In genomic region chr19:44958090-44958489, GRCh38 we compare ENCODE assay signal across 21 cellular contexts. TPM values are rescaled to one million over a fixed set of nuclear protein-coding genes. Genes with fewer than 3 reads are reported as not detected.
DNase-seq lines count a peak whose midpoint lies in the region; ATAC-seq, FAIRE-seq and TF ChIP-seq lines count a peak whose summit lies in the region.
"Had no signal": no experiment of that assay in that cellular context is flagged by ENCODE, and none has a peak within 500 bp of the region (broad histone marks: within the 10 kb centered on the region; RNA-seq: fewer than 3 reads in every experiment).

No MANE protein-coding gene starts in this region.

- H2AFZ ChIP-seq in HepG2 (ENCODE audit: low read length) (no peak overlapping the region), MM.1S (ENCODE audit: low read length) (no peak overlapping the region)

- H3K9ac ChIP-seq in HepG2 (ENCODE audit: insufficient read depth, low read depth, low read length) (0 out of 2 replicates have a peak overlapping the region, but pooled peaks have one; percentile 97), MM.1S (ENCODE audit: low read length) (no peak overlapping the region)

- in situ Hi-C loops in HepG2 (cut with HindIII; ENCODE audit: extremely low pct_ligation_motif_present, low pct_unique_long_range_greater_than_20kb), result no loop called here

- TF ChIP-seq EP300 in HepG2 (IDR thresholded peaks at IDR 0.05; ENCODE audit: low read depth in 2 of 2, low read length in 2 of 2) (no peak), HepG2 (CRISPR knock-in tag; IDR thresholded peaks at IDR 0.05; ENCODE audit: borderline replicate concordance) (no peak)

- H3K4me3 ChIP-seq in HepG2 (replicated peaks in 1 of 3; ENCODE audit: insufficient read depth in 1 of 3, low read depth in 2 of 3, low read length in 3 of 3) (no peak overlapping the region), right lobe of liver (no peak overlapping the region), MM.1S (ENCODE audit: low read length) (no peak overlapping the region)
- H3K4me3 ChIP-seq: mucosa of descending colon, SJSA1 had no signal

- intact Hi-C loops in HepG2 (cut with micrococcal nuclease; ENCODE audit: unreplicated experiment) (loop anchor here (10.0 kb wide), 1 partner anchor 113 kb away; the partner anchor contains the start of gene NECTIN2), right lobe of liver (cut with DNase I) (no loop called here)

- H3K27me3 Mint-ChIP-seq in glutamatergic neuron (ENCODE audit: unreplicated experiment) (peaks cover 12% of the 10 kb centered on the region), type B pancreatic cell (no peaks in the 10 kb centered on the region)

- H3K4me1 Mint-ChIP-seq in glutamatergic neuron (ENCODE audit: low read depth, unreplicated experiment) (peaks cover 20% of the 10 kb centered on the region), type B pancreatic cell (ENCODE audit: unreplicated experiment) (peaks cover 22% of the 10 kb centered on the region)

- H3K4me3 Mint-ChIP-seq in glutamatergic neuron (ENCODE audit: unreplicated experiment) (no peak overlapping the region), type B pancreatic cell (peak overlapping the region; percentile 97)

- H3K9me3 Mint-ChIP-seq in glutamatergic neuron (ENCODE audit: unreplicated experiment), result peaks cover 8% of the 10 kb centered on the region
- no peaks in the 10 kb centered on the region for H3K9me3 Mint-ChIP-seq in type B pancreatic cell
- H3K9me3 Mint-ChIP-seq: HFFc6 had no signal

- H3K27ac Mint-ChIP-seq in glutamatergic neuron (ENCODE audit: unreplicated experiment) (peak overlapping the region; percentile 43), type B pancreatic cell (peak overlapping the region; percentile 3)

- H3K36me3 Mint-ChIP-seq in glutamatergic neuron (ENCODE audit: unreplicated experiment) (no peaks in the 10 kb centered on the region), type B pancreatic cell (peaks cover 3% of the 10 kb centered on the region)

- peaks cover 65% of the 10 kb centered on the region for H3K79me2 ChIP-seq in HepG2 (ENCODE audit: insufficient read depth, low read length)
- H3K79me2 ChIP-seq in MM.1S (ENCODE audit: low read length), result peaks cover 87% of the 10 kb centered on the region

- TF ChIP-seq RAD21 in HepG2 (CRISPR knock-in tag; IDR thresholded peaks at IDR 0.05), result no peak

- H3K27me3 ChIP-seq in HepG2 (ENCODE audit: control insufficient read depth in 1 of 2, insufficient read depth in 2 of 2, low read length in 2 of 2) (no peaks in the 10 kb centered on the region; a peak in 1 of 5 replicates), right lobe of liver (no peaks in the 10 kb centered on the region), MM.1S (replicated peaks; ENCODE audit: insufficient read depth, low read length) (no peaks in the 10 kb centered on the region)
- H3K27me3 ChIP-seq: SJSA1 had no signal

- DNase-seq in HepG2 (ENCODE audit: low spot score) (no peak), right lobe of liver (no peak), glutamatergic neuron (no peak), type B pancreatic cell (ENCODE audit: extremely low spot score, unreplicated experiment) (no peak), NCI-H2227 treated with DMSO at 0.1 percent for 48 hours (lab: John Stamatoyannopoulos, UW) (no peak), midbrain (lab: John Stamatoyannopoulos, UW) (no peak), MM.1S (no peak)
- DNase-seq: activated CD4-positive, alpha-beta T cell treated with anti-CD3 and anti-CD28 coated beads for 4 hours; HFFc6; left cardiac atrium; mucosa of descending colon; NCI-H2029; NCI-H524; stimulated activated CD4-positive, alpha-beta T cell treated with anti-CD3 and anti-CD28 coated beads, Interleukin-2, amount 100 ng/mL, for 48 hours had no signal

- no peaks in the 10 kb centered on the region for H3K9me2 ChIP-seq in MM.1S (replicated peaks; ENCODE audit: insufficient read depth, low read length)

- H3K4me2 ChIP-seq in HepG2 (ENCODE audit: low read depth, low read length), result 0 out of 2 replicates have a peak overlapping the region, but pooled peaks have one; percentile 96
- no peak overlapping the region for H3K4me2 ChIP-seq in MM.1S (ENCODE audit: low read depth, low read length)

- WGBS in HepG2 (ENCODE audit: low lambda C conversion rate), result 97% methylated on average over 9 of the region's 9 CpGs
- 85% methylated on average over 4 of the region's 9 CpGs for WGBS in right lobe of liver (ENCODE audit: insufficient coverage, low coverage, low lambda C conversion rate, missing lambda C conversion rate)

- ATAC-seq in HepG2 (no peak), right lobe of liver (no peak)
- ATAC-seq: left cardiac atrium, mucosa of descending colon had no signal

- H3K36me3 ChIP-seq in HepG2 (replicated peaks in 1 of 2; ENCODE audit: control insufficient read depth in 1 of 2, insufficient read depth in 2 of 2, low read length in 2 of 2), result peaks cover 7 to 30% of the 10 kb centered on the region in 2 experiments
- H3K36me3 ChIP-seq in right lobe of liver, result peaks cover 0 to 15% (median 0%) of the 10 kb centered on the region in 4 donors
- H3K36me3 ChIP-seq in MM.1S (replicated peaks; ENCODE audit: insufficient read depth, low read length), result no peaks in the 10 kb centered on the region

- POLR2A ChIA-PET in HepG2 (lab: Yijun Ruan, JAX), result interaction anchor here (2.4 to 5.2 kb wide), 2 partner anchors 47 to 53 kb away, joined by 9 to 57 read pairs; partner anchors contain the start of gene APOE

- H3F3A ChIP-seq in MM.1S (ENCODE audit: insufficient read depth, low read length), result peaks cover 13% of the 10 kb centered on the region

- H3K4me1 ChIP-seq in HepG2 (ENCODE audit: insufficient read depth, low read length) (peaks cover 47% of the 10 kb centered on the region), right lobe of liver (peaks cover 0 to 29% (median 8%) of the 10 kb centered on the region in 4 donors), MM.1S (ENCODE audit: low read length) (peaks cover 40% of the 10 kb centered on the region)

- FAIRE-seq in HepG2 (lab: Jason Lieb, UNC), result no peak
- FAIRE-seq: colon had no signal

- H4K20me1 ChIP-seq in HepG2 (ENCODE audit: insufficient read depth, low read length) (peaks cover 19% of the 10 kb centered on the region), MM.1S (ENCODE audit: insufficient read depth, low read length) (no peaks in the 10 kb centered on the region; the same call in none of the 2 replicates)

- no TSS peak for BruUV-seq in HepG2 (replicated peaks; lab: Mats Ljungman, UMichigan)

- TF ChIP-seq CTCF in HepG2 (CRISPR knock-in tag; IDR thresholded peaks at IDR 0.05) (no peak), right lobe of liver (IDR thresholded peaks at IDR 0.05) (no peak), VCaP (conservative IDR thresholded peaks at IDR 0.05) (no peak), glutamatergic neuron (IDR thresholded peaks at IDR 0.05; ENCODE audit: partially characterized antibody, unreplicated experiment) (no peak), type B pancreatic cell (conservative IDR thresholded peaks at IDR 0.05) (no peak), MM.1S (IDR thresholded peaks at IDR 0.05; ENCODE audit: low read length) (no peak)

- CTCF ChIA-PET in HepG2 (lab: Yijun Ruan, JAX; ENCODE audit: low intra/inter-chr PET ratio, low total read pairs), result no interaction called here

- TF ChIP-seq POLR2A in HepG2 (IDR thresholded peaks at IDR 0.05; ENCODE audit: insufficient read depth in 1 of 2, low read depth in 2 of 2, low read length in 2 of 2), result no peak
- TF ChIP-seq POLR2A in right lobe of liver (IDR thresholded peaks at IDR 0.05), result no peak

- H3K9me3 ChIP-seq in HepG2 (ENCODE audit: low read length), result no peaks in the 10 kb centered on the region
- H3K9me3 ChIP-seq in right lobe of liver, result no peaks in the 10 kb centered on the region
- H3K9me3 ChIP-seq in MM.1S (replicated peaks; ENCODE audit: insufficient read depth, low read length), result no peaks in the 10 kb centered on the region
- H3K9me3 ChIP-seq: mucosa of descending colon, SJSA1 had no signal

- H3K27ac ChIP-seq in HepG2 (ENCODE audit: extremely low read length, insufficient read depth, low read length) (no peak overlapping the region), right lobe of liver (no peak overlapping the region), VCaP (peak overlapping the region; percentile 98; the same call in 1 of the 2 replicates), MM.1S (ENCODE audit: low read length) (no peak overlapping the region)
- H3K27ac ChIP-seq: SJSA1 had no signal

RNA-seq across cellular contexts. Expression of gene CLPTM1, which starts 2.9 kb away (rescaled TPM):
- 15.3 and 34.9 TPM in 2 replicates for total RNA-seq in HepG2 (2016; rRNA removed; fragmentation: Illumina TruSeq; extraction: Trizol)
- 27.3 and 28.2 TPM in 2 replicates for total RNA-seq in HepG2 (2016; cell fraction: cytosol; rRNA removed; fragmentation: Illumina TruSeq; extraction: Trizol; ENCODE audit: low read depth)
- total RNA-seq in HepG2 (2016; cell fraction: insoluble cytoplasmic fraction; rRNA removed; fragmentation: Illumina TruSeq; extraction: Trizol), result 11.3 and 34.3 TPM in 2 replicates
- 34.7 and 36.6 TPM in 2 replicates for total RNA-seq in HepG2 (2016; cell fraction: membrane; rRNA removed; fragmentation: Illumina TruSeq; extraction: Trizol)
- 39.5 and 48.5 TPM in 2 replicates for total RNA-seq in HepG2 (2016; cell fraction: nucleus; rRNA removed; fragmentation: Illumina TruSeq; extraction: Trizol)
- 42.8 and 56.1 TPM in 2 replicates for polyA plus RNA-seq in HepG2 (2011; rRNA removed)
- 38.9 and 40.3 TPM in 2 replicates for polyA plus RNA-seq in HepG2 (2011; cell fraction: cytosol; rRNA removed)
- 117 and 132 TPM in 2 replicates for polyA plus RNA-seq in HepG2 (2011; cell fraction: nucleus; rRNA removed)
- polyA plus RNA-seq in HepG2 (2012), result 32.5 and 40.5 TPM in 2 replicates
- 33.5 and 37.0 TPM in 2 replicates for polyA plus RNA-seq in HepG2 (2016; cell fraction: cytosol; fragmentation: Illumina TruSeq; extraction: Trizol; ENCODE audit: low read depth)
- polyA plus RNA-seq in HepG2 (2016; cell fraction: insoluble cytoplasmic fraction; fragmentation: Illumina TruSeq; extraction: Trizol; ENCODE audit: low read depth), result 22.9 and 28.7 TPM in 2 replicates
- polyA plus RNA-seq in HepG2 (2016; cell fraction: membrane; fragmentation: Illumina TruSeq; extraction: Trizol; ENCODE audit: low read depth), result 44.9 and 55.2 TPM in 2 replicates
- 136 and 144 TPM in 2 replicates for polyA plus RNA-seq in HepG2 (2016; cell fraction: nucleus; fragmentation: Illumina TruSeq; extraction: Trizol; ENCODE audit: insufficient read depth, low read depth)
- 77.0 and 78.9 TPM in 2 replicates for polyA minus RNA-seq in HepG2 (2011; rRNA and poly(A)+ RNA removed; ENCODE audit: low replicate concordance)
- 27.3 and 31.6 TPM in 2 replicates for polyA minus RNA-seq in HepG2 (2011; cell fraction: cytosol; rRNA and poly(A)+ RNA removed)
- 27.8 and 32.1 TPM in 2 replicates for polyA minus RNA-seq in HepG2 (2011; cell fraction: nucleus; rRNA and poly(A)+ RNA removed)
- 10 to 100 TPM; 78.7 to 90.6 (median 83.9) TPM for total RNA-seq in right lobe of liver
- 102 TPM for total RNA-seq in glutamatergic neuron (ENCODE audit: unreplicated experiment)
- 102 and 104 TPM in 2 replicates for total RNA-seq in type B pancreatic cell (ENCODE audit: low replicate concordance)

RNA-seq across cellular contexts. Expression of gene APOC2, which starts 12.2 kb away (rescaled TPM):
- total RNA-seq in HepG2 (2016; rRNA removed; fragmentation: Illumina TruSeq; extraction: Trizol), result 276 and 407 TPM in 2 replicates
- total RNA-seq in HepG2 (2016; cell fraction: cytosol; rRNA removed; fragmentation: Illumina TruSeq; extraction: Trizol; ENCODE audit: low read depth), result 212 and 282 TPM in 2 replicates
- total RNA-seq in HepG2 (2016; cell fraction: insoluble cytoplasmic fraction; rRNA removed; fragmentation: Illumina TruSeq; extraction: Trizol), result 251 and 383 TPM in 2 replicates
- 259 and 332 TPM in 2 replicates for total RNA-seq in HepG2 (2016; cell fraction: membrane; rRNA removed; fragmentation: Illumina TruSeq; extraction: Trizol)
- 222 and 283 TPM in 2 replicates for total RNA-seq in HepG2 (2016; cell fraction: nucleus; rRNA removed; fragmentation: Illumina TruSeq; extraction: Trizol)
- polyA plus RNA-seq in HepG2 (2011; rRNA removed), result 1,401 and 1,802 TPM in 2 replicates
- 1,265 and 1,297 TPM in 2 replicates for polyA plus RNA-seq in HepG2 (2011; cell fraction: cytosol; rRNA removed)
- 293 and 474 TPM in 2 replicates for polyA plus RNA-seq in HepG2 (2011; cell fraction: nucleus; rRNA removed)
- 632 and 749 TPM in 2 replicates for polyA plus RNA-seq in HepG2 (2012)
- polyA plus RNA-seq in HepG2 (2016; cell fraction: cytosol; fragmentation: Illumina TruSeq; extraction: Trizol; ENCODE audit: low read depth), result 426 and 489 TPM in 2 replicates
- 402 and 416 TPM in 2 replicates for polyA plus RNA-seq in HepG2 (2016; cell fraction: insoluble cytoplasmic fraction; fragmentation: Illumina TruSeq; extraction: Trizol; ENCODE audit: low read depth)
- 440 and 475 TPM in 2 replicates for polyA plus RNA-seq in HepG2 (2016; cell fraction: membrane; fragmentation: Illumina TruSeq; extraction: Trizol; ENCODE audit: low read depth)
- polyA plus RNA-seq in HepG2 (2016; cell fraction: nucleus; fragmentation: Illumina TruSeq; extraction: Trizol; ENCODE audit: insufficient read depth, low read depth), result 666 and 708 TPM in 2 replicates
- 342 TPM in 1 of 2 replicates, not detected in the other for polyA minus RNA-seq in HepG2 (2011; rRNA and poly(A)+ RNA removed; ENCODE audit: low replicate concordance)
- 188 and 260 TPM in 2 replicates for polyA minus RNA-seq in HepG2 (2011; cell fraction: cytosol; rRNA and poly(A)+ RNA removed)
- polyA minus RNA-seq in HepG2 (2011; cell fraction: nucleus; rRNA and poly(A)+ RNA removed), result 75.2 and 130 TPM in 2 replicates
- 1,000 to 10,000 TPM; 1,740 to 7,868 (median 2,043) TPM for total RNA-seq in right lobe of liver
- total RNA-seq in glutamatergic neuron (ENCODE audit: unreplicated experiment), result not detected
- 0.98 TPM in 1 of 2 replicates, not detected in the other for total RNA-seq in type B pancreatic cell (ENCODE audit: low replicate concordance)
- total RNA-seq: fibroblast of villous mesenchyme, HFFc6, HT1080, left cardiac atrium, osteocyte, SJSA1 had no signal

RNA-seq across cellular contexts. Expression of gene APOC4, which starts 16.1 kb away (rescaled TPM):
- total RNA-seq in HepG2 (2016; rRNA removed; fragmentation: Illumina TruSeq; extraction: Trizol) (0.46 TPM in 1 of 2 replicates, not detected in the other), right lobe of liver (100 to 1,000 TPM in 5 of 6 experiments, 10 to 100 TPM in 1; 55.6 to 462 (median 203) TPM), glutamatergic neuron (ENCODE audit: unreplicated experiment) (not detected), type B pancreatic cell (ENCODE audit: low replicate concordance) (not detected in 2 replicates)
- 0.79 TPM in 1 of 2 replicates, not detected in the other for total RNA-seq in HepG2 (2016; cell fraction: cytosol; rRNA removed; fragmentation: Illumina TruSeq; extraction: Trizol; ENCODE audit: low read depth)
- total RNA-seq in HepG2 (2016; cell fraction: insoluble cytoplasmic fraction; rRNA removed; fragmentation: Illumina TruSeq; extraction: Trizol), result 1.1 TPM in 1 of 2 replicates, not detected in the other
- total RNA-seq in HepG2 (2016; cell fraction: membrane; rRNA removed; fragmentation: Illumina TruSeq; extraction: Trizol), result 0.49 and 0.72 TPM in 2 replicates
- total RNA-seq in HepG2 (2016; cell fraction: nucleus; rRNA removed; fragmentation: Illumina TruSeq; extraction: Trizol), result not detected in 2 replicates
- polyA plus RNA-seq in HepG2 (2011; rRNA removed), result not detected in 2 replicates
- polyA plus RNA-seq in HepG2 (2011; cell fraction: cytosol; rRNA removed), result not detected in 2 replicates
- polyA plus RNA-seq in HepG2 (2011; cell fraction: nucleus; rRNA removed), result not detected in 2 replicates
- not detected in 2 replicates for polyA plus RNA-seq in HepG2 (2012)
- 0.45 and 0.79 TPM in 2 replicates for polyA plus RNA-seq in HepG2 (2016; cell fraction: cytosol; fragmentation: Illumina TruSeq; extraction: Trizol; ENCODE audit: low read depth)
- not detected in 2 replicates for polyA plus RNA-seq in HepG2 (2016; cell fraction: insoluble cytoplasmic fraction; fragmentation: Illumina TruSeq; extraction: Trizol; ENCODE audit: low read depth)
- 0.41 TPM in 1 of 2 replicates, not detected in the other for polyA plus RNA-seq in HepG2 (2016; cell fraction: membrane; fragmentation: Illumina TruSeq; extraction: Trizol; ENCODE audit: low read depth)
- polyA plus RNA-seq in HepG2 (2016; cell fraction: nucleus; fragmentation: Illumina TruSeq; extraction: Trizol; ENCODE audit: insufficient read depth, low read depth), result not detected in 2 replicates
- not detected in 2 replicates for polyA minus RNA-seq in HepG2 (2011; rRNA and poly(A)+ RNA removed; ENCODE audit: low replicate concordance)
- polyA minus RNA-seq in HepG2 (2011; cell fraction: cytosol; rRNA and poly(A)+ RNA removed), result not detected in 2 replicates
- polyA minus RNA-seq in HepG2 (2011; cell fraction: nucleus; rRNA and poly(A)+ RNA removed), result not detected in 2 replicates
- total RNA-seq: fibroblast of villous mesenchyme, HFFc6, HT1080, left cardiac atrium, mucosa of descending colon, osteocyte, SJSA1, temporal lobe had no signal

RNA-seq across cellular contexts. Expression of gene RELB, which starts 43.2 kb away (rescaled TPM):
- 2.8 and 3.5 TPM in 2 replicates for total RNA-seq in HepG2 (2016; rRNA removed; fragmentation: Illumina TruSeq; extraction: Trizol)
- 3.4 and 3.5 TPM in 2 replicates for total RNA-seq in HepG2 (2016; cell fraction: cytosol; rRNA removed; fragmentation: Illumina TruSeq; extraction: Trizol; ENCODE audit: low read depth)
- 2.1 and 3.6 TPM in 2 replicates for total RNA-seq in HepG2 (2016; cell fraction: insoluble cytoplasmic fraction; rRNA removed; fragmentation: Illumina TruSeq; extraction: Trizol)
- 3.6 and 5.1 TPM in 2 replicates for total RNA-seq in HepG2 (2016; cell fraction: membrane; rRNA removed; fragmentation: Illumina TruSeq; extraction: Trizol)
- 2.2 and 2.8 TPM in 2 replicates for total RNA-seq in HepG2 (2016; cell fraction: nucleus; rRNA removed; fragmentation: Illumina TruSeq; extraction: Trizol)
- 1.9 and 4.2 TPM in 2 replicates for polyA plus RNA-seq in HepG2 (2011; rRNA removed)
- polyA plus RNA-seq in HepG2 (2011; cell fraction: cytosol; rRNA removed), result 3.2 and 3.4 TPM in 2 replicates
- polyA plus RNA-seq in HepG2 (2011; cell fraction: nucleus; rRNA removed), result 4.8 and 4.9 TPM in 2 replicates
- 2.1 and 2.5 TPM in 2 replicates for polyA plus RNA-seq in HepG2 (2012)
- 3.3 and 3.8 TPM in 2 replicates for polyA plus RNA-seq in HepG2 (2016; cell fraction: cytosol; fragmentation: Illumina TruSeq; extraction: Trizol; ENCODE audit: low read depth)
- polyA plus RNA-seq in HepG2 (2016; cell fraction: insoluble cytoplasmic fraction; fragmentation: Illumina TruSeq; extraction: Trizol; ENCODE audit: low read depth), result 4.2 TPM in 2 replicates
- 3.7 and 4.3 TPM in 2 replicates for polyA plus RNA-seq in HepG2 (2016; cell fraction: membrane; fragmentation: Illumina TruSeq; extraction: Trizol; ENCODE audit: low read depth)
- polyA plus RNA-seq in HepG2 (2016; cell fraction: nucleus; fragmentation: Illumina TruSeq; extraction: Trizol; ENCODE audit: insufficient read depth, low read depth), result 4.4 and 6.2 TPM in 2 replicates
- 2.7 and 6.0 TPM in 2 replicates for polyA minus RNA-seq in HepG2 (2011; rRNA and poly(A)+ RNA removed; ENCODE audit: low replicate concordance)
- polyA minus RNA-seq in HepG2 (2011; cell fraction: cytosol; rRNA and poly(A)+ RNA removed), result 3.1 and 5.8 TPM in 2 replicates
- polyA minus RNA-seq in HepG2 (2011; cell fraction: nucleus; rRNA and poly(A)+ RNA removed), result 2.1 and 2.2 TPM in 2 replicates
- total RNA-seq in right lobe of liver, result 10 to 100 TPM in 1 of 6 experiments, 1 to 10 TPM in 5; 1.2 to 21.4 (median 7.2) TPM
- total RNA-seq in glutamatergic neuron (ENCODE audit: unreplicated experiment), result 1.2 TPM
- 6.9 and 8.4 TPM in 2 replicates for total RNA-seq in type B pancreatic cell (ENCODE audit: low replicate concordance)

RNA-seq across cellular contexts. Expression of gene APOC1, which starts 43.7 kb away (rescaled TPM):
- total RNA-seq in HepG2 (2016; rRNA removed; fragmentation: Illumina TruSeq; extraction: Trizol) (417 and 600 TPM in 2 replicates), right lobe of liver (1,000 to 10,000 TPM; 4,903 to 7,393 (median 5,741) TPM), glutamatergic neuron (ENCODE audit: unreplicated experiment) (8.3 TPM), type B pancreatic cell (ENCODE audit: low replicate concordance) (76.3 and 145 TPM in 2 replicates)
- 534 and 640 TPM in 2 replicates for total RNA-seq in HepG2 (2016; cell fraction: cytosol; rRNA removed; fragmentation: Illumina TruSeq; extraction: Trizol; ENCODE audit: low read depth)
- total RNA-seq in HepG2 (2016; cell fraction: insoluble cytoplasmic fraction; rRNA removed; fragmentation: Illumina TruSeq; extraction: Trizol), result 415 and 575 TPM in 2 replicates
- total RNA-seq in HepG2 (2016; cell fraction: membrane; rRNA removed; fragmentation: Illumina TruSeq; extraction: Trizol), result 550 and 704 TPM in 2 replicates
- 303 and 371 TPM in 2 replicates for total RNA-seq in HepG2 (2016; cell fraction: nucleus; rRNA removed; fragmentation: Illumina TruSeq; extraction: Trizol)
- 1,235 and 1,480 TPM in 2 replicates for polyA plus RNA-seq in HepG2 (2011; rRNA removed)
- 789 and 856 TPM in 2 replicates for polyA plus RNA-seq in HepG2 (2011; cell fraction: cytosol; rRNA removed)
- 221 and 239 TPM in 2 replicates for polyA plus RNA-seq in HepG2 (2011; cell fraction: nucleus; rRNA removed)
- polyA plus RNA-seq in HepG2 (2012), result 609 and 1,000 TPM in 2 replicates
- 629 and 790 TPM in 2 replicates for polyA plus RNA-seq in HepG2 (2016; cell fraction: cytosol; fragmentation: Illumina TruSeq; extraction: Trizol; ENCODE audit: low read depth)
- polyA plus RNA-seq in HepG2 (2016; cell fraction: insoluble cytoplasmic fraction; fragmentation: Illumina TruSeq; extraction: Trizol; ENCODE audit: low read depth), result 381 and 408 TPM in 2 replicates
- 501 and 616 TPM in 2 replicates for polyA plus RNA-seq in HepG2 (2016; cell fraction: membrane; fragmentation: Illumina TruSeq; extraction: Trizol; ENCODE audit: low read depth)
- 540 and 648 TPM in 2 replicates for polyA plus RNA-seq in HepG2 (2016; cell fraction: nucleus; fragmentation: Illumina TruSeq; extraction: Trizol; ENCODE audit: insufficient read depth, low read depth)
- polyA minus RNA-seq in HepG2 (2011; rRNA and poly(A)+ RNA removed; ENCODE audit: low replicate concordance), result 364 TPM in 1 of 2 replicates, not detected in the other
- 191 and 220 TPM in 2 replicates for polyA minus RNA-seq in HepG2 (2011; cell fraction: cytosol; rRNA and poly(A)+ RNA removed)
- polyA minus RNA-seq in HepG2 (2011; cell fraction: nucleus; rRNA and poly(A)+ RNA removed), result 50.5 and 79.1 TPM in 2 replicates
- total RNA-seq: SJSA1 had no signal

Comparison
In these comparisons a context has a peak if more than half of its experiments do, and no peak if none do; other contexts are left out.
1. RNA of gene APOC4, which starts 16.1 kb away (total RNA-seq): 55.6 to 462 TPM in right lobe of liver; 0.46 to 1.1 TPM in HepG2, not detected in glutamatergic neuron (single experiment) and not detected in type B pancreatic cell; every median in the first group is over 10 times any median in the second.
2. RNA of gene APOC2, which starts 12.2 kb away (total RNA-seq): 1,740 to 7,868 TPM in right lobe of liver and 212 to 407 TPM in HepG2; 0.98 TPM in type B pancreatic cell and not detected in glutamatergic neuron (single experiment); every median in the first group is over 100 times any median in the second.